Comparison of ENCODE assay signal across 11 cellular contexts in genomic region chr14:75604979-75605825, GRCh38. TPM values are rescaled to one million over a fixed set of nuclear protein-coding genes. Genes with fewer than 3 reads are reported as not detected.
DNase-seq lines count a peak whose midpoint lies in the region; ATAC-seq and TF ChIP-seq lines count a peak whose summit lies in the region.
"Had no signal": no experiment of that assay in that cellular context is flagged by ENCODE, and none has a peak within 500 bp of the region (broad histone marks: within the 10 kb centered on the region; RNA-seq: fewer than 3 reads in every experiment).

No MANE protein-coding gene starts in this region.

- H3K79me1 ChIP-seq in H9 (ENCODE audit: insufficient read depth, low read depth, low read length, poor library complexity, severe bottlenecking) = no peaks in the 10 kb centered on the region

- H3K4me2 ChIP-seq in H9 (ENCODE audit: insufficient read depth, insufficient read length, low read length) = no peak overlapping the region

- no peaks in the 10 kb centered on the region for H3K36me3 ChIP-seq in lower lobe of right lung
- H3K36me3 ChIP-seq: spleen had no signal

- H3K4me3 ChIP-seq in lower lobe of right lung = peak overlapping the region; percentile 38
- H3K4me3 ChIP-seq: spleen had no signal

- no peak overlapping the region for H3K18ac ChIP-seq in H9 (ENCODE audit: insufficient read length, low read depth, low read length)

- no peaks in the 10 kb centered on the region for H4K20me1 ChIP-seq in H9 (ENCODE audit: control insufficient read depth, insufficient read depth, insufficient read length)

- no peaks in the 10 kb centered on the region for H3K23me2 ChIP-seq in H9 (ENCODE audit: insufficient read length, low read depth, low read length, poor library complexity, severe bottlenecking)

- H3K9ac ChIP-seq in H9 (ENCODE audit: extremely low read depth, insufficient read length, low read length) = no peak overlapping the region

- H3T11ph ChIP-seq in H9 (ENCODE audit: low read length) = no peak overlapping the region

- intact Hi-C loops in lower lobe of right lung (cut with DNase I) = no loop called here

- peak overlapping the region; percentile 94 for H3K27ac Mint-ChIP-seq in endothelial cell (ENCODE audit: unreplicated experiment)
- H3K27ac Mint-ChIP-seq in H9 = no peak overlapping the region
- H3K27ac Mint-ChIP-seq: T-helper 1 cell treated with Interleukin-12 subunit alpha and Interleukin-12 subunit beta and Interleukin-4 antibody, amounts not matched to agents 30 μg/mL and 1 μg/mL, for 36 hours had no signal

- no peak overlapping the region for H2AK5ac ChIP-seq in H9 (ENCODE audit: insufficient read length, low read length)

- peaks cover 3% of the 10 kb centered on the region for H3K27me3 Mint-ChIP-seq in endothelial cell (ENCODE audit: unreplicated experiment)
- H3K27me3 Mint-ChIP-seq in H9 (ENCODE audit: low read depth) = 0 out of 2 replicates have a peak, but pooled peaks cover 2% of the 10 kb centered on the region

- CTCF ChIA-PET in HEK293T (lab: Yijun Ruan, JAX) = interaction anchor here (0.9 kb wide), 1 partner anchor 44 kb away, joined by 4 read pairs; no protein-coding TSS in a partner anchor

- H3K27ac ChIP-seq in lower lobe of right lung (peak overlapping the region; percentile 70), H9 (ENCODE audit: insufficient read length, low read depth, low read length) (no peak overlapping the region)

- H3K23ac ChIP-seq in H9 (ENCODE audit: insufficient read length, low read depth, low read length) = no peak overlapping the region

- H4K5ac ChIP-seq in H9 (ENCODE audit: insufficient read length, low read depth, low read length) = no peak overlapping the region

- H3K9me3 ChIP-seq in lower lobe of right lung (no peaks in the 10 kb centered on the region), H9 (ENCODE audit: control insufficient read depth, low read depth, low read length) (no peaks in the 10 kb centered on the region)

- no peak overlapping the region for H3K4ac ChIP-seq in H9 (ENCODE audit: low read depth, low read length)

- no peak overlapping the region for H4K8ac ChIP-seq in H9 (replicated peaks; ENCODE audit: insufficient read length, low read depth, low read length)

- DNase-seq in OCI-M1 (lab: John Stamatoyannopoulos, UW) = peak; percentile 62
- peak; percentile 18 for DNase-seq in endothelial cell (ENCODE audit: low spot score)
- no peak for DNase-seq in lower lobe of right lung
- DNase-seq in H9 = no peak
- DNase-seq in retina = no peak
- no peak for DNase-seq in HEK293T (ENCODE audit: extremely low spot score)
- DNase-seq: midbrain, NCI-H526, spleen had no signal

- H3K27me3 ChIP-seq in lower lobe of right lung (ENCODE audit: low read depth) (no peaks in the 10 kb centered on the region), H9 (ENCODE audit: insufficient read depth, low read length) (no peaks in the 10 kb centered on the region)
- H3K27me3 ChIP-seq: spleen had no signal

- ATAC-seq in lower lobe of right lung = peak; percentile 76 to 84
- ATAC-seq in GM21447 (IDR thresholded peaks at IDR 0.05; ENCODE audit: unreplicated experiment) = no peak

- TF ChIP-seq CTCF in endothelial cell (IDR thresholded peaks at IDR 0.05; ENCODE audit: unreplicated experiment) = no peak
- TF ChIP-seq CTCF in lower lobe of right lung (IDR thresholded peaks at IDR 0.05) = no peak
- TF ChIP-seq CTCF in H9 (conservative IDR thresholded peaks at IDR 0.05) = no peak

- H2BK20ac ChIP-seq in H9 (ENCODE audit: low read depth, low read length, poor library complexity, severe bottlenecking) = no peak overlapping the region

- H3K14ac ChIP-seq in H9 (ENCODE audit: insufficient read depth, low read length) = no peak overlapping the region; the same call in 1 of the 2 replicates

- no peak overlapping the region for H3K56ac ChIP-seq in H9 (ENCODE audit: insufficient read length, low read depth, low read length)

- H3K4me1 ChIP-seq in lower lobe of right lung (peaks cover 54% of the 10 kb centered on the region), H9 (ENCODE audit: insufficient read depth, low read length) (no peaks in the 10 kb centered on the region)

- H3K4me1 Mint-ChIP-seq in endothelial cell (ENCODE audit: unreplicated experiment) = peaks cover 71% of the 10 kb centered on the region
- peaks cover 11 to 16% of the 10 kb centered on the region in 2 experiments for H3K4me1 Mint-ChIP-seq in H9

- H3K79me2 ChIP-seq in H9 (ENCODE audit: insufficient read depth, low read length) = no peaks in the 10 kb centered on the region

- WGBS in H9 (ENCODE audit: extremely low coverage, insufficient read length, low lambda C conversion rate) = no CpG with 5 or more reads among the region's 11 CpGs

- H2BK12ac ChIP-seq in H9 (ENCODE audit: insufficient read length, low read depth, low read length) = no peak overlapping the region

- H2BK5ac ChIP-seq in H9 (ENCODE audit: insufficient read length, low read length) = no peak overlapping the region

- H4K91ac ChIP-seq in H9 (ENCODE audit: insufficient read length, low read depth, low read length) = no peak overlapping the region

- H2AFZ ChIP-seq in H9 (ENCODE audit: low read length) = no peak overlapping the region

- H3K36me3 Mint-ChIP-seq in endothelial cell (ENCODE audit: low read depth, unreplicated experiment) (peaks cover 16% of the 10 kb centered on the region), H9 (ENCODE audit: insufficient read depth in 1 of 3, low read depth in 3 of 3) (peaks cover 0 to 1% (median 0%) of the 10 kb centered on the region in 3 experiments; a peak in 1 of 7 replicates)

- H3K9me3 Mint-ChIP-seq in endothelial cell (ENCODE audit: unreplicated experiment) (no peaks in the 10 kb centered on the region), H9 (peaks cover 0 to 4% of the 10 kb centered on the region in 2 experiments; a peak in 1 of 5 replicates)

- H2BK15ac ChIP-seq in H9 (ENCODE audit: low read depth, low read length) = no peak overlapping the region

- no peak overlapping the region for H2BK120ac ChIP-seq in H9 (ENCODE audit: low read depth, low read length, poor library complexity, severe bottlenecking)

- POLR2A ChIA-PET in HEK293T (lab: Yijun Ruan, JAX) = no interaction called here

- H3K4me3 Mint-ChIP-seq in endothelial cell (ENCODE audit: unreplicated experiment) (peak overlapping the region; percentile 33), H9 (no peak overlapping the region)
- H3K4me3 Mint-ChIP-seq: T-helper 1 cell treated with Interleukin-12 subunit alpha and Interleukin-12 subunit beta and Interleukin-4 antibody, amounts not matched to agents 30 μg/mL and 1 μg/mL, for 36 hours had no signal

TF ChIP-seq in HEK293T, 16 proteins besides CTCF, POLR2A, EP300 and RAD21:
- TF ChIP-seq TARDBP (IDR thresholded peaks at IDR 0.05) = no peak
- no peak for TF ChIP-seq FOXA1 (IDR thresholded peaks at IDR 0.05)
- no peak for TF ChIP-seq BHLHE40 (IDR thresholded peaks at IDR 0.05; ENCODE audit: borderline replicate concordance)
- TF ChIP-seq PKNOX1 (IDR thresholded peaks at IDR 0.05) = no peak
- TF ChIP-seq SUZ12 (IDR thresholded peaks at IDR 0.05) = no peak
- no peak for TF ChIP-seq LEF1 (IDR thresholded peaks at IDR 0.05; ENCODE audit: borderline replicate concordance)
- no peak for TF ChIP-seq SP1 (IDR thresholded peaks at IDR 0.05)
- no peak for TF ChIP-seq NFRKB (IDR thresholded peaks at IDR 0.05)
- no peak for TF ChIP-seq CTBP1 (IDR thresholded peaks at IDR 0.05; ENCODE audit: borderline replicate concordance)
- TF ChIP-seq FOXM1 (IDR thresholded peaks at IDR 0.05; ENCODE audit: borderline replicate concordance) = no peak
- no peak for TF ChIP-seq ZNF384 (IDR thresholded peaks at IDR 0.05)
- no peak for TF ChIP-seq L3MBTL2 (conservative IDR thresholded peaks at IDR 0.05)
- TF ChIP-seq ELF4 (IDR thresholded peaks at IDR 0.05) = no peak
- TF ChIP-seq ARNT (IDR thresholded peaks at IDR 0.05) = no peak
- TF ChIP-seq FOXK2 (IDR thresholded peaks at IDR 0.05) = no peak
- TF ChIP-seq HDGF (IDR thresholded peaks at IDR 0.05; ENCODE audit: borderline replicate concordance) = no peak

RNA-seq across cellular contexts. Expression of gene FLVCR2, which starts 26.8 kb away (rescaled TPM):
- 50.6 TPM for total RNA-seq in endothelial cell (ENCODE audit: unreplicated experiment)
- total RNA-seq in lower lobe of right lung = 42.4 TPM
- 6.1 and 7.1 TPM in 2 replicates for total RNA-seq in H9 (2021)

RNA-seq across cellular contexts. Expression of gene ERG28, which starts 55.5 kb away (rescaled TPM):
- total RNA-seq in endothelial cell (ENCODE audit: unreplicated experiment) (35.0 TPM), lower lobe of right lung (30.2 TPM), H9 (2021) (29.1 and 29.4 TPM in 2 replicates)

RNA-seq across cellular contexts. Expression of gene TTLL5, which starts 55.8 kb away (rescaled TPM):
- total RNA-seq in endothelial cell (ENCODE audit: unreplicated experiment) = 62.8 TPM
- 32.6 TPM for total RNA-seq in lower lobe of right lung
- 35.7 and 40.1 TPM in 2 replicates for total RNA-seq in H9 (2021)

Comparison
In these comparisons a context has a peak if more than half of its experiments do, and no peak if none do; other contexts are left out.
1. DNase-seq: peak in OCI-M1 (single experiment) and endothelial cell (single experiment); none in lower lobe of right lung (single experiment), H9 (single experiment), retina (single experiment) and HEK293T (single experiment).